In the genomic region with DNA sequence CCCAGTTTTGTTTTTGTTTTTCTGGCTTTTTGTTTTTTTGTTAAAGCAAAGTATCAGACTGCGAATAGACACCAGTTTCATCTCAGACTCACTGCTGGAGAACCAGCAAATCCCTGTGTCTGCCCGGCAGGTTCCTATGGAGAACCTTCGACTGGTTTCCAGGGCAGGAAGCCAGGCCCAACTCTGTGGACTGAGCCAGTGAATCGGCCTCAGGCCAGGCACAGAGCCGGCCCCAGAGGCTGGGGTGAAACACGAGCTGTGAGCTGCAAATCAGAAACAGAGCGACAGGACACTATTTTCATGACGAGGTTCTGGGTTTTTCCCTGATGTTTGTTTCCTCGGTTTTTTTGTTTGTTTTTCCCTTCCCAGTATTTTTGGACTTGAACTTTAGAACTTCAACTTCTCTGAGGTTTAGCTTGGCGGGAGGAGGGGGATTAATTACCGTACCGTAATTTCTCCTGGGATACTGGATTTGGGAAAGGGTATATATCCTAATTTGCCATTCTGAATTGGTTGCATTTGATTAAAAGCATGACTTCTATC, we compare ENCODE assay signal across 8 cellular contexts. TPM values are rescaled to one million over a fixed set of nuclear protein-coding genes. Genes with fewer than 3 reads are reported as not detected.
DNase-seq lines count a peak whose midpoint lies in the region; ATAC-seq and TF ChIP-seq lines count a peak whose summit lies in the region.

No MANE protein-coding gene starts in this region.

- H3K4me3 ChIP-seq in astrocyte of the spinal cord (ENCODE audit: low read depth, low read length) (no peak overlapping the region), A673 (ENCODE audit: low read depth, low read length, poor library complexity, severe bottlenecking) (no peak overlapping the region)

- peak in 42 of 76 experiments; percentile 1 to 65 (median 30) for DNase-seq in HUDEP-2 (lab: John Stamatoyannopoulos, UW; ENCODE audit: unreplicated experiment in 76 of 76)
- DNase-seq in astrocyte of the spinal cord (ENCODE audit: low read depth, low spot score), result peak; percentile 84
- peak; percentile 79 for DNase-seq in islet precursor cell
- DNase-seq in smooth muscle cell of the brain vasculature (ENCODE audit: low read depth, low spot score), result peak; percentile 75
- DNase-seq in A673 (ENCODE audit: low spot score), result no peak

- peaks cover 10% of the 10 kb centered on the region for H3K4me1 ChIP-seq in A673 (ENCODE audit: insufficient read depth, low read length, poor library complexity, severe bottlenecking)

- POLR2A ChIA-PET in A673 (lab: Charles Lee; ENCODE audit: low non-redundant PET), result no interaction called here

- in situ Hi-C loops in astrocyte of the spinal cord (cut with HindIII; ENCODE audit: low sequenced_read_pairs), result no loop called here

- no peaks in the 10 kb centered on the region for H3K36me3 ChIP-seq in A673 (ENCODE audit: insufficient read depth, low read length, poor library complexity, severe bottlenecking)

- H3K9me3 ChIP-seq in A673 (ENCODE audit: low read depth, low read length, poor library complexity, severe bottlenecking), result no peaks in the 10 kb centered on the region

- intact Hi-C loops in A673 (cut with micrococcal nuclease; ENCODE audit: unreplicated experiment), result loop anchor here (10.0 kb wide), 2 partner anchors 49 to 99 kb away; partner anchors contain the start of gene IFITM2

- H3K27ac ChIP-seq in A673 (ENCODE audit: low read depth, low read length, poor library complexity, severe bottlenecking), result no peak overlapping the region

- ATAC-seq in GM18867 (IDR thresholded peaks at IDR 0.05; ENCODE audit: unreplicated experiment) (no peak), HG03571 (IDR thresholded peaks at IDR 0.05; ENCODE audit: unreplicated experiment) (no peak), GM21737 (IDR thresholded peaks at IDR 0.05; ENCODE audit: unreplicated experiment) (no peak)

- H3K27me3 ChIP-seq in A673 (replicated peaks; ENCODE audit: insufficient read depth, low read depth, low read length, poor library complexity), result no peaks in the 10 kb centered on the region

- BruUV-seq in A673 (replicated peaks; lab: Mats Ljungman, UMichigan), result no TSS peak

- CTCF ChIA-PET in A673 (lab: Charles Lee), result no interaction called here

- TF ChIP-seq CTCF in astrocyte of the spinal cord (IDR thresholded peaks at IDR 0.05; ENCODE audit: low read depth, low read length), result no peak
- no peak for TF ChIP-seq CTCF in A673 (conservative IDR thresholded peaks at IDR 0.05; ENCODE audit: low read depth, low read length)

RNA-seq across cellular contexts. Expression of gene B4GALNT4, which starts 15.9 kb away (rescaled TPM):
- 19.0 and 28.9 TPM in 2 replicates for total RNA-seq in A673 (2021)

RNA-seq across cellular contexts. Expression of gene IFITM3, which starts 32.7 kb away (rescaled TPM):
- total RNA-seq in A673 (2021), result 87.6 and 99.8 TPM in 2 replicates

RNA-seq across cellular contexts. Expression of gene IFITM1, which starts 39.5 kb away (rescaled TPM):
- 24.4 and 34.1 TPM in 2 replicates for total RNA-seq in A673 (2021)

RNA-seq across cellular contexts. Expression of gene PKP3, which starts 40.6 kb away (rescaled TPM):
- total RNA-seq in A673 (2021), result not detected in 2 replicates

RNA-seq across cellular contexts. Expression of gene IFITM2, which starts 45.8 kb away (rescaled TPM):
- 23.3 and 25.5 TPM in 2 replicates for total RNA-seq in A673 (2021)
